Comparison of ENCODE assay signal across 8 cellular contexts in genomic region chr1:185733818-185734709, GRCh38. TPM values are rescaled to one million over a fixed set of nuclear protein-coding genes. Genes with fewer than 3 reads are reported as not detected.
A peak's percentile ranks its signal among the peaks of the same experiment; 100 is the strongest.
DNase-seq lines count a peak whose midpoint lies in the region; ATAC-seq and TF ChIP-seq lines count a peak whose summit lies in the region.

Gene HMCN1, plus strand, starts transcription at chr1:185734391. Its CDS starts 389 bp downstream, at chr1:185734780.

- POLR2A ChIA-PET in HCT116 (lab: Charles Lee), result interaction anchor here (1.0 kb wide), 1 partner anchor 13 kb away, joined by 3 read pairs; no protein-coding TSS in a partner anchor

- peaks cover 10% of the 10 kb centered on the region for H3K4me1 ChIP-seq in CD4-positive, CD25-positive, alpha-beta regulatory T cell (ENCODE audit: control insufficient read depth, insufficient read depth, low read length, poor library complexity, severe bottlenecking)
- H3K4me1 ChIP-seq in HCT116 (ENCODE audit: control insufficient read depth in 1 of 2, insufficient read depth in 2 of 2, low read length in 2 of 2) (peaks cover 2 to 21% of the 10 kb centered on the region in 2 experiments; a peak in 3 of 4 replicates), OCI-LY3 (ENCODE audit: low read length) (peaks cover 15% of the 10 kb centered on the region), ovary (ENCODE audit: insufficient read depth) (peaks cover 2% of the 10 kb centered on the region)

- peak within 1 kb of the TSS; percentile 47 for H3K4me3 ChIP-seq in CD4-positive, CD25-positive, alpha-beta regulatory T cell (ENCODE audit: low read depth, low read length)
- H3K4me3 ChIP-seq in HCT116 (replicated peaks in 1 of 2; ENCODE audit: low read depth in 1 of 2, low read length in 2 of 2) (peak within 1 kb of the TSS; percentile 54 to 64), OCI-LY3 (ENCODE audit: low read length) (peak within 1 kb of the TSS; percentile 81), ovary (peak within 1 kb of the TSS; percentile 44)

- RAD21 ChIA-PET in HCT116 (lab: Charles Lee; ENCODE audit: low non-redundant PET in 1 of 2, low total read pairs in 2 of 2, uncharacterized antibody in 2 of 2, unreplicated experiment in 2 of 2), result no interaction called here

- H3K27me3 ChIP-seq in CD4-positive, CD25-positive, alpha-beta regulatory T cell (ENCODE audit: control insufficient read depth, insufficient read depth, low read length), result peaks cover 24% of the 10 kb centered on the region
- H3K27me3 ChIP-seq in HCT116 (ENCODE audit: insufficient read depth, low read length) (no peaks in the 10 kb centered on the region), OCI-LY3 (ENCODE audit: low read depth, low read length) (peaks cover 9% of the 10 kb centered on the region), ovary (no peaks in the 10 kb centered on the region)

- ATAC-seq in CD4-positive, CD25-positive, alpha-beta regulatory T cell (ENCODE audit: low read depth in 2 of 2), result peak in 1 of 2 donors; percentile 25
- peak; percentile 85 for ATAC-seq in HCT116
- peak; percentile 96 for ATAC-seq in left ventricle myocardium superior
- no peak for ATAC-seq in HG03439 (IDR thresholded peaks at IDR 0.05; ENCODE audit: unreplicated experiment)

- H2AFZ ChIP-seq in HCT116 (ENCODE audit: low read depth, low read length, poor library complexity, severe bottlenecking), result peak within 1 kb of the TSS; percentile 93
- H2AFZ ChIP-seq in OCI-LY3 (ENCODE audit: low read depth, low read length), result peak within 1 kb of the TSS; percentile 58

- TF ChIP-seq RAD21 in HCT116 (IDR thresholded peaks at IDR 0.05; ENCODE audit: low read depth), result peak; percentile 22; the same call in 1 of the 2 replicates

- H4K20me1 ChIP-seq in HCT116 (ENCODE audit: insufficient read depth) (no peaks in the 10 kb centered on the region), OCI-LY3 (ENCODE audit: insufficient read depth, low read length) (no peaks in the 10 kb centered on the region)

- BruUV-seq in HCT116 (replicated peaks; lab: Mats Ljungman, UMichigan), result no TSS peak

- TF ChIP-seq CTCF in HCT116 (IDR thresholded peaks at IDR 0.05 in 2 of 3, conservative IDR thresholded peaks at IDR 0.05 in 1 of 3; ENCODE audit: borderline replicate concordance in 1 of 3, insufficient read depth in 1 of 3, low read depth in 2 of 3, low read length in 2 of 3), result peak; percentile 23 to 65 (median 63); a peak in 5 of 6 replicates
- peak; percentile 48 for TF ChIP-seq CTCF in OCI-LY3 (IDR thresholded peaks at IDR 0.05; ENCODE audit: low read depth, low read length)
- no peak for TF ChIP-seq CTCF in ovary (IDR thresholded peaks at IDR 0.05)

- no peak for TF ChIP-seq POLR2A in HCT116 (IDR thresholded peaks at IDR 0.05; ENCODE audit: borderline replicate concordance, extremely low read depth, insufficient read depth, insufficient read length)
- no peak for TF ChIP-seq POLR2A in ovary (IDR thresholded peaks at IDR 0.05)

- H3K9me3 Mint-ChIP-seq in CD4-positive, CD25-positive, alpha-beta regulatory T cell, result peaks cover 0 to 22% (median 8%) of the 10 kb centered on the region in 7 donors

- no peaks in the 10 kb centered on the region for H3K36me3 Mint-ChIP-seq in CD4-positive, CD25-positive, alpha-beta regulatory T cell

- WGBS in ovary, 3 donors, result 1 to 2% (median 2%) methylated on average over 36 to 47 of the region's 47 CpGs

- no peak for TF ChIP-seq EP300 in ovary (IDR thresholded peaks at IDR 0.05)

- peak within 1 kb of the TSS in 2 of 3 donors; percentile 2 to 24 for H3K27ac Mint-ChIP-seq in CD4-positive, CD25-positive, alpha-beta regulatory T cell

- no peaks in the 10 kb centered on the region for H3K79me2 ChIP-seq in HCT116 (ENCODE audit: insufficient read depth, low read length)
- H3K79me2 ChIP-seq in OCI-LY3 (ENCODE audit: low read length), result no peaks in the 10 kb centered on the region

- intact Hi-C loops in HCT116 (cut with micrococcal nuclease), result no loop called here
- intact Hi-C loops in left ventricle myocardium superior (cut with micrococcal nuclease), result no loop called here
- intact Hi-C loops in ovary (cut with DNase I), result no loop called here

- H3K9me3 ChIP-seq in CD4-positive, CD25-positive, alpha-beta regulatory T cell (ENCODE audit: control insufficient read depth in 2 of 2, low read length in 2 of 2), result peaks cover 22 to 23% of the 10 kb centered on the region in 2 experiments
- no peaks in the 10 kb centered on the region for H3K9me3 ChIP-seq in HCT116 (ENCODE audit: control insufficient read depth in 1 of 2, insufficient read depth in 1 of 2, low read depth in 1 of 2, low read length in 2 of 2)
- H3K9me3 ChIP-seq in OCI-LY3 (ENCODE audit: insufficient read depth, low read length), result no peaks in the 10 kb centered on the region
- no peaks in the 10 kb centered on the region for H3K9me3 ChIP-seq in ovary

- no peaks in the 10 kb centered on the region for H3K9me2 ChIP-seq in HCT116 (ENCODE audit: insufficient read depth)

- CTCF ChIA-PET in HCT116 (lab: Charles Lee), result interaction anchor here (0.6 to 3.8 kb wide), 6 partner anchors 13 to 374 kb away, joined by 3 to 30 read pairs (median 3); no protein-coding TSS in a partner anchor

- H3K4me3 Mint-ChIP-seq in CD4-positive, CD25-positive, alpha-beta regulatory T cell, result peak within 1 kb of the TSS in 3 of 4 donors; percentile 51 to 87 (median 76)

- peak within 1 kb of the TSS; percentile 51 for H3K9ac ChIP-seq in HCT116 (ENCODE audit: low read length)
- peak within 1 kb of the TSS; percentile 41 for H3K9ac ChIP-seq in OCI-LY3 (ENCODE audit: low read length)

- peaks cover 0 to 18% (median 14%) of the 10 kb centered on the region in 4 donors for H3K4me1 Mint-ChIP-seq in CD4-positive, CD25-positive, alpha-beta regulatory T cell

- H3K36me3 ChIP-seq in CD4-positive, CD25-positive, alpha-beta regulatory T cell (ENCODE audit: control insufficient read depth, insufficient read depth, low read length), result no peaks in the 10 kb centered on the region
- H3K36me3 ChIP-seq in HCT116 (ENCODE audit: control insufficient read depth in 1 of 2, insufficient read depth in 2 of 2, low read length in 2 of 2) (no peaks in the 10 kb centered on the region), OCI-LY3 (replicated peaks; ENCODE audit: low read depth, low read length) (no peaks in the 10 kb centered on the region), ovary (no peaks in the 10 kb centered on the region)

- H3K4me2 ChIP-seq in HCT116 (ENCODE audit: low read length) (peak within 1 kb of the TSS; percentile 96), OCI-LY3 (ENCODE audit: low read length) (peak within 1 kb of the TSS; percentile 76)

- H3K27me3 Mint-ChIP-seq in CD4-positive, CD25-positive, alpha-beta regulatory T cell, result peaks cover 65% of the 10 kb centered on the region

- no peak within 1 kb of the TSS for H3K27ac ChIP-seq in CD4-positive, CD25-positive, alpha-beta regulatory T cell (ENCODE audit: insufficient read depth, low read length, poor library complexity, severe bottlenecking)
- no peak within 1 kb of the TSS; the same call in 1 of the 2 replicates for H3K27ac ChIP-seq in HCT116 (ENCODE audit: low read depth, low read length)
- no peak within 1 kb of the TSS for H3K27ac ChIP-seq in OCI-LY3 (ENCODE audit: low read length)
- no peak within 1 kb of the TSS for H3K27ac ChIP-seq in ovary

- no peak for DNase-seq in CD4-positive, CD25-positive, alpha-beta regulatory T cell
- DNase-seq in HCT116 (ENCODE audit: low read depth, low spot score) (peak; percentile 41), amniotic stem cell (lab: John Stamatoyannopoulos, UW) (peak; percentile 52), left ventricle myocardium superior (peak; percentile 86), ovary (peak; percentile 44 to 70 (median 65)), KG1 (lab: John Stamatoyannopoulos, UW) (no peak)

TF ChIP-seq in HCT116, 20 proteins besides CTCF, POLR2A, EP300 and RAD21 (continues in another document):
- TF ChIP-seq, protein P1, sequence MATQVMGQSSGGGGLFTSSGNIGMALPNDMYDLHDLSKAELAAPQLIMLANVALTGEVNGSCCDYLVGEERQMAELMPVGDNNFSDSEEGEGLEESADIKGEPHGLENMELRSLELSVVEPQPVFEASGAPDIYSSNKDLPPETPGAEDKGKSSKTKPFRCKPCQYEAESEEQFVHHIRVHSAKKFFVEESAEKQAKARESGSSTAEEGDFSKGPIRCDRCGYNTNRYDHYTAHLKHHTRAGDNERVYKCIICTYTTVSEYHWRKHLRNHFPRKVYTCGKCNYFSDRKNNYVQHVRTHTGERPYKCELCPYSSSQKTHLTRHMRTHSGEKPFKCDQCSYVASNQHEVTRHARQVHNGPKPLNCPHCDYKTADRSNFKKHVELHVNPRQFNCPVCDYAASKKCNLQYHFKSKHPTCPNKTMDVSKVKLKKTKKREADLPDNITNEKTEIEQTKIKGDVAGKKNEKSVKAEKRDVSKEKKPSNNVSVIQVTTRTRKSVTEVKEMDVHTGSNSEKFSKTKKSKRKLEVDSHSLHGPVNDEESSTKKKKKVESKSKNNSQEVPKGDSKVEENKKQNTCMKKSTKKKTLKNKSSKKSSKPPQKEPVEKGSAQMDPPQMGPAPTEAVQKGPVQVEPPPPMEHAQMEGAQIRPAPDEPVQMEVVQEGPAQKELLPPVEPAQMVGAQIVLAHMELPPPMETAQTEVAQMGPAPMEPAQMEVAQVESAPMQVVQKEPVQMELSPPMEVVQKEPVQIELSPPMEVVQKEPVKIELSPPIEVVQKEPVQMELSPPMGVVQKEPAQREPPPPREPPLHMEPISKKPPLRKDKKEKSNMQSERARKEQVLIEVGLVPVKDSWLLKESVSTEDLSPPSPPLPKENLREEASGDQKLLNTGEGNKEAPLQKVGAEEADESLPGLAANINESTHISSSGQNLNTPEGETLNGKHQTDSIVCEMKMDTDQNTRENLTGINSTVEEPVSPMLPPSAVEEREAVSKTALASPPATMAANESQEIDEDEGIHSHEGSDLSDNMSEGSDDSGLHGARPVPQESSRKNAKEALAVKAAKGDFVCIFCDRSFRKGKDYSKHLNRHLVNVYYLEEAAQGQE (IDR thresholded peaks at IDR 0.05; ENCODE audit: low read depth), result no peak
- no peak for TF ChIP-seq ZNF274 (IDR thresholded peaks at IDR 0.05; ENCODE audit: low read depth, low read length)
- no peak for TF ChIP-seq SIN3A (IDR thresholded peaks at IDR 0.05; ENCODE audit: low read depth)
- TF ChIP-seq CBX3 (IDR thresholded peaks at IDR 0.05; ENCODE audit: low read depth), result peak; percentile 84
- no peak for TF ChIP-seq SRF (IDR thresholded peaks at IDR 0.05; ENCODE audit: low read depth)
- TF ChIP-seq FOSL1 (IDR thresholded peaks at IDR 0.05; ENCODE audit: low read depth), result no peak
- no peak for TF ChIP-seq ELF1 (IDR thresholded peaks at IDR 0.05; ENCODE audit: borderline replicate concordance, low read depth)
- TF ChIP-seq ZFX (IDR thresholded peaks at IDR 0.05), result no peak
- TF ChIP-seq CEBPB (IDR thresholded peaks at IDR 0.05; ENCODE audit: low read depth), result no peak
- TF ChIP-seq POLR2AphosphoS5 (IDR thresholded peaks at IDR 0.05; ENCODE audit: low read depth, low read length), result no peak
- no peak for TF ChIP-seq EZH2 (IDR thresholded peaks at IDR 0.05)
- no peak for TF ChIP-seq JUND (IDR thresholded peaks at IDR 0.05)

RNA-seq across cellular contexts. Expression of gene HMCN1, which starts in this region (rescaled TPM):
- 0.81 TPM for total RNA-seq in CD4-positive, CD25-positive, alpha-beta regulatory T cell
- under 1 TPM in 3 of 4 donors, not detected in 1; 0.07 to 0.61 (median 0.56) TPM for polyA plus RNA-seq in CD4-positive, CD25-positive, alpha-beta regulatory T cell
- total RNA-seq in HCT116 (2021; ENCODE audit: unreplicated experiment) (0.59 TPM), left ventricle myocardium superior (3.8 TPM), ovary (1 to 10 TPM; 1.4 to 9.8 (median 3.0) TPM)
- 0.22 and 0.42 TPM in 2 replicates for polyA plus RNA-seq in HCT116 (2012)
- 10 to 100 TPM in 1 of 2 donors, 1 to 10 TPM in 1; 3.8 to 26.6 TPM for polyA plus RNA-seq in ovary

Comparison
In these comparisons a context has a peak if more than half of its experiments do, and no peak if none do; other contexts are left out.
1. Peak in DNase-seq, ATAC-seq, H3K4me3 ChIP-seq, H3K9ac ChIP-seq and H3K4me2 ChIP-seq in HCT116; RNA of the gene not detected or under 1 TPM.
2. DNase-seq: peak in amniotic stem cell (single experiment), left ventricle myocardium superior (single experiment) and ovary (5 of 5); none in CD4-positive, CD25-positive, alpha-beta regulatory T cell (0 of 3) and KG1 (single experiment).
3. CTCF ChIP-seq: peak in HCT116 (3 of 3) and OCI-LY3 (single experiment); none in ovary (0 of 3).
4. Peak in every context shown above with its lines, with median percentiles within 50 percentile points of each other: H3K4me3 ChIP-seq.